In the genomic region with DNA sequence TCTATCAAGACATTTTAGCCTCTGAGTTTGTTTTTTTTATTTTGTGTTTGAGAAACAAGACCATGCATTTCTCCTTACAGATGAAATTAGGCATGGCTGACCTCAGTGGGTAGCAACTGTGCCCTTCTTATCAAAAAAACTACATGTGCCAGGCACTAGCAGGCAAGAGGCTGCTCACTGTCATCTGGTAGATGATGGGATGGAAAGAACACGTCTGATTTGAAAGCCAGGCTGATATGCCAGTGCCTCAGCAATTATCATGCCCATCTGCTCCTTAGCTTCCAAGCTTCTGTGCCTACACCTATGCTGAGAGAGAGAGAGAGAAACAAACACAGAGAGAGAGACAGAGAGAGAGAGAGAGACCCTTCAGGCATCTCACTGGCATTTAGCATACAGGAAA, we compare ENCODE assay signal across 25 cellular contexts.
"Had no signal": no experiment of that assay in that cellular context is flagged by ENCODE, and none has a peak within 500 bp of the region (broad histone marks: within the 10 kb centered on the region; RNA-seq: fewer than 3 reads in every experiment).

No MANE protein-coding gene starts in this region.

- H3K4me3 ChIP-seq: adrenal gland, breast epithelium, Peyer's patch, SJSA1 had no signal

- DNase-seq: activated CD4-positive, alpha-beta T cell treated with anti-CD3 and anti-CD28 coated beads for 48 hours; activated CD4-positive, alpha-beta T cell treated with anti-CD3 and anti-CD28 coated beads, Interleukin-2, amount 50 U/mL, for 4 hours; activated CD4-positive, CD25-positive, alpha-beta regulatory T cell treated with anti-CD3 and anti-CD28 coated beads, Interleukin-2, amount 50 U/mL, for 72 hours; activated CD8-positive, alpha-beta memory T cell treated with anti-CD3 and anti-CD28 coated beads, Interleukin-2, amount 50 U/mL, for 48 hours; activated CD8-positive, alpha-beta T cell treated with anti-CD3 and anti-CD28 coated beads, Interleukin-2, amount 10 ng/mL, durations not matched to agents 7 days and 5 days; activated naive CD4-positive, alpha-beta T cell treated with anti-CD3 and anti-CD28 coated beads, Interleukin-2, amount 50 U/mL, for 16 hours; activated naive CD8-positive, alpha-beta T cell treated with anti-CD3 and anti-CD28 coated beads, Interleukin-2, amount 10 ng/mL, durations not matched to agents 7 days and 5 days; activated T-cell treated with anti-CD3 and anti-CD28 coated beads, Interleukin-2, amount 50 U/mL, for 1 hour; adrenal gland; anterior cingulate cortex; NCI-H1048; NCI-H146; NCI-H187 treated with DMSO at 0.1 percent for 48 hours; NCI-H2081 treated with DMSO at 0.1 percent for 48 hours; NCI-H446 treated with DMSO at 0.1 percent for 48 hours; NCI-H526 treated with DMSO at 0.1 percent for 48 hours; NCI-H82; Peyer's patch; SHP77; T-helper 17 cell; T-helper 9 cell had no signal

- H3K27me3 ChIP-seq: adrenal gland, breast epithelium, Peyer's patch, SJSA1 had no signal

- H3K36me3 ChIP-seq: adrenal gland, breast epithelium, Peyer's patch had no signal

- H3K4me1 ChIP-seq: adrenal gland, breast epithelium, Peyer's patch, SJSA1 had no signal

- H3K27ac ChIP-seq: adrenal gland, breast epithelium, Peyer's patch, RWPE1, SJSA1 had no signal

- ATAC-seq: activated CD8-positive, alpha-beta T cell treated with anti-CD3 and anti-CD28 coated beads, Interleukin-2, amount 10 ng/mL, durations not matched to agents 7 days and 5 days; T-helper 17 cell; WTC11 had no signal

- H3K9me3 ChIP-seq: adrenal gland had no signal
